ENCODE assay signal across 21 cellular contexts in genomic region chr14:61491224-61491623, GRCh38.
DNase-seq lines count a peak whose midpoint lies in the region; ATAC-seq, FAIRE-seq and TF ChIP-seq lines count a peak whose summit lies in the region.
"Had no signal": no experiment of that assay in that cellular context is flagged by ENCODE, and none has a peak within 500 bp of the region (broad histone marks: within the 10 kb centered on the region; RNA-seq: fewer than 3 reads in every experiment).

No MANE protein-coding gene starts in this region.

- H3K4me3 ChIP-seq in pancreas: no peak overlapping the region
- H3K4me3 ChIP-seq: adrenal gland had no signal

- H3K36me3 ChIP-seq in pancreas: no peaks in the 10 kb centered on the region
- H3K36me3 ChIP-seq: adrenal gland had no signal

- no peak for TF ChIP-seq CTCF in C4-2B (conservative IDR thresholded peaks at IDR 0.05)
- no peak for TF ChIP-seq CTCF in pancreas (IDR thresholded peaks at IDR 0.05)

- WGBS in pancreas, 2 donors: 0% methylated on average over 1 of the region's 1 CpG

- peaks cover 50% of the 10 kb centered on the region for H3K36me3 Mint-ChIP-seq in effector memory CD8-positive, alpha-beta T cell (ENCODE audit: insufficient read depth)

- no peak overlapping the region for H3K27ac Mint-ChIP-seq in effector memory CD8-positive, alpha-beta T cell
- H3K27ac Mint-ChIP-seq: activated T-helper 1 cell treated with anti-CD3 and anti-CD28 coated beads, Interleukin-12 subunit alpha, Interleukin-12 subunit beta, Interleukin-2, Interleukin-4 antibody, amounts not matched to agents 30 ng/mL and 10 ng/mL and 1 ng/mL, durations not matched to agents 14 hours and 24 hours and 36 hours had no signal

- intact Hi-C loops in pancreas (cut with DNase I): no loop called here

- H3K4me1 ChIP-seq in pancreas: peaks cover 8 to 43% (median 24%) of the 10 kb centered on the region in 3 donors

- H3K27me3 Mint-ChIP-seq in effector memory CD8-positive, alpha-beta T cell: no peaks in the 10 kb centered on the region

- peak; percentile 14 for ATAC-seq in effector memory CD8-positive, alpha-beta T cell (replicated peaks)
- ATAC-seq in pancreas: peak; percentile 53 to 78 (median 66)

- peak overlapping the region; percentile 74; the same call in 1 of the 2 replicates for H3K27ac ChIP-seq in C4-2B
- peak overlapping the region in 2 of 4 donors; percentile 49 to 70 for H3K27ac ChIP-seq in pancreas

- no peaks in the 10 kb centered on the region for H3K9me3 ChIP-seq in pancreas
- H3K9me3 ChIP-seq: adrenal gland had no signal

- no peak for FAIRE-seq in pancreas (lab: Jason Lieb, UNC)

- H3K9me3 Mint-ChIP-seq in effector memory CD8-positive, alpha-beta T cell: no peaks in the 10 kb centered on the region
- H3K9me3 Mint-ChIP-seq: activated T-helper 1 cell treated with anti-CD3 and anti-CD28 coated beads, Interleukin-12 subunit alpha, Interleukin-12 subunit beta, Interleukin-2, Interleukin-4 antibody, amounts not matched to agents 30 ng/mL and 10 ng/mL and 1 ng/mL, durations not matched to agents 14 hours and 24 hours and 36 hours had no signal

- DNase-seq in M059J (ENCODE audit: low read depth) (peak; percentile 65), pancreas (peak in 1 of 6 donors; percentile 59), NCI-H187 (lab: John Stamatoyannopoulos, UW) (no peak), NCI-H748 treated with DMSO at 0.1 percent for 48 hours (lab: John Stamatoyannopoulos, UW) (no peak)
- no peak for DNase-seq in effector memory CD8-positive, alpha-beta T cell
- DNase-seq in stimulated activated CD4-positive, alpha-beta T cell treated with anti-CD3 and anti-CD28 coated beads, Interleukin-2, amount 100 ng/mL, for 24 hours: no peak
- DNase-seq: activated CD4-positive, CD25-positive, alpha-beta regulatory T cell treated with anti-CD3 and anti-CD28 coated beads, Interleukin-2, amount 50 U/mL, for 72 hours; COR-L47; glutamatergic neuron; HCEC 1CT; midbrain; NCI-H2081; NCI-H524 treated with DMSO at 0.1 percent for 48 hours; OCI-M1; retina; stimulated activated naive CD4-positive, alpha-beta T cell; T1000 had no signal

- H3K4me1 Mint-ChIP-seq in effector memory CD8-positive, alpha-beta T cell (ENCODE audit: low read depth in 2 of 2): peaks cover 21 to 30% of the 10 kb centered on the region in 2 donors

- no peaks in the 10 kb centered on the region for H3K27me3 ChIP-seq in pancreas
- H3K27me3 ChIP-seq: adrenal gland had no signal

- H3K4me3 Mint-ChIP-seq in effector memory CD8-positive, alpha-beta T cell: no peak overlapping the region
- H3K4me3 Mint-ChIP-seq: activated T-helper 1 cell treated with anti-CD3 and anti-CD28 coated beads, Interleukin-12 subunit alpha, Interleukin-12 subunit beta, Interleukin-2, Interleukin-4 antibody, amounts not matched to agents 30 ng/mL and 10 ng/mL and 1 ng/mL, durations not matched to agents 14 hours and 24 hours and 36 hours; neural crest cell had no signal
